9 cellular contexts compared by ENCODE assay signal in the genomic region with DNA sequence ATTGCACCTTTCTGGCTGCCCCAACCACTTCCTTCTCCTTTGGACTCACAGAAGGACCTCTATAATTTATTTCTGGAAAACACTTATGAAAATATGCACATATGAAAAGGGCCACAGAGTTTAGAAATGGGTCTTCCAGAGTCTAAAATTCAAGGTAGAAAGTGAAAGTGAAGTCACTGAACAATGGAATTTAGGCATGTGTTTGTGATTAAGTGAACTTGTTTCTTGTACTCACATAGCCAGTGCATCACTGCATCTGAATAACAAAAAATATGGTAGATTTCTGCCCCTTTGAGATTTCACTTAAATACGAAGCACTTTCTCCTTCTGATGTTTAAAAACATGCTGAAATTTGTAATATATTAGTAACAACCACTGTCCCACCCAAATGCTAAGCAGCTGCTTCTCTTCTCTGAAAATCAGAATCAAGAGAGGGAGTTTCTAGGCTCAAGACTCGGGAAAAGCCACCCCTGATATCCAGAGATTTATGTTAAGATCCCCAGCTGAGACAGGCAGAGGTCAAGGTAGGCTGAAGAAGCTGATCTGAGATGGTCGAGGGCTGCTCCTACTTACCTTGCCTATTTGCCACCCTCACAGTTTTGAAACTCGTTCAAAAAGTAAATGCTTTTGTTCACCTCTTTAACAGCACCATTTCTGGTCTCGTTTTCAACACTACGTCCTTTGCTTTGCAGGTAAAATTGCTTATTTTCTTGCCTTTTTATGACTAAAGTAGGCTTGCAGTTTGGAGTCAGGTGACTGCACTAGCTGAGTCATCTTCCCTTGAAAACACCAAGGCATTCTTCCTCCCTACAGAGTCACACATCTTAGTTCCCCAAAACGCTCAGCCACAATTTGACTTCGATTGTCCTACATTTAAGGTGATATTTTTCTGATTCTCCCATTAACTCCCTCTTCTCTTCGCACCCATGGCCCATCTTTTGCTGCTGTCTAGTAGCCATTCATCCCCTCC. TPM values are rescaled to one million over a fixed set of nuclear protein-coding genes. Genes with fewer than 3 reads are reported as not detected.
DNase-seq lines count a peak whose midpoint lies in the region; ATAC-seq, FAIRE-seq and TF ChIP-seq lines count a peak whose summit lies in the region.
"Had no signal": no experiment of that assay in that cellular context is flagged by ENCODE, and none has a peak within 500 bp of the region (broad histone marks: within the 10 kb centered on the region; RNA-seq: fewer than 3 reads in every experiment).

A gene (minus strand): TSS at position 694 of the 970 bp plus-strand sequence. CDS start 17,338 bp downstream, outside the sequence.

- H3K9me3 Mint-ChIP-seq in CD14-positive monocyte, result no peaks in the 10 kb centered on the region

- no peaks in the 10 kb centered on the region for H3K9me3 ChIP-seq in GM23248 (ENCODE audit: low read depth)
- H3K9me3 ChIP-seq in PC-3 (ENCODE audit: low read length), result 0 out of 2 replicates have a peak, but pooled peaks cover 6% of the 10 kb centered on the region
- H3K9me3 ChIP-seq in gastroesophageal sphincter, result no peaks in the 10 kb centered on the region
- no peaks in the 10 kb centered on the region for H3K9me3 ChIP-seq in small intestine (ENCODE audit: control insufficient read depth, low read depth)
- no peaks in the 10 kb centered on the region for H3K9me3 ChIP-seq in uterus

- 25% methylated on average over 9 of the region's 9 CpGs for WGBS in GM23248 (ENCODE audit: low coverage in 1 of 2, low lambda C conversion rate in 2 of 2, missing lambda C conversion rate in 2 of 2), 2 experiments
- WGBS in gastroesophageal sphincter (ENCODE audit: low coverage in 1 of 2), 2 donors, result 34 to 42% methylated on average over 9 of the region's 9 CpGs
- WGBS in small intestine, 3 donors, result 39 to 42% (median 40%) methylated on average over 9 of the region's 9 CpGs

- no peaks in the 10 kb centered on the region for H3F3A ChIP-seq in GM23248 (ENCODE audit: insufficient read depth)
- no peaks in the 10 kb centered on the region for H3F3A ChIP-seq in PC-3 (ENCODE audit: low read length, unreplicated experiment)

- peak within 1 kb of the TSS; percentile 72 for H3K4me2 ChIP-seq in GM23248 (ENCODE audit: unreplicated experiment)
- peak within 1 kb of the TSS; percentile 39; the same call in 1 of the 2 replicates for H3K4me2 ChIP-seq in PC-3 (ENCODE audit: low read length)

- TF ChIP-seq CTCF in CD14-positive monocyte (IDR thresholded peaks at IDR 0.05) (no peak), PC-3 (conservative IDR thresholded peaks at IDR 0.05; ENCODE audit: low read depth, low read length) (no peak), gastroesophageal sphincter (IDR thresholded peaks at IDR 0.05) (no peak), uterus (IDR thresholded peaks at IDR 0.05) (no peak)

- intact Hi-C loops in CD14-positive monocyte (cut with micrococcal nuclease), result loop anchor here in 1 of 2 donors (5.0 to 10.0 kb wide), 2 partner anchors 103 to 330 kb away; a partner anchor contains a TSS
- intact Hi-C loops in PC-3 (cut with micrococcal nuclease), result no loop called here
- intact Hi-C loops in uterus (cut with DNase I; ENCODE audit: low total_unique reads), result no loop called here

- H2AFZ ChIP-seq in GM23248 (peak within 1 kb of the TSS; percentile 57), PC-3 (ENCODE audit: low read length) (no peak within 1 kb of the TSS)

- H3K4me1 Mint-ChIP-seq in CD14-positive monocyte, result peaks cover 26% of the 10 kb centered on the region

- in situ Hi-C loops in GM23248 (cut with MboI), result no loop called here

- H3K27ac Mint-ChIP-seq in CD14-positive monocyte, result peak within 1 kb of the TSS; percentile 88 to 93 (median 92)

- H3K27ac ChIP-seq in GM23248, result no peak within 1 kb of the TSS
- no peak within 1 kb of the TSS for H3K27ac ChIP-seq in PC-3 (ENCODE audit: low read length)
- peak within 1 kb of the TSS in 1 of 4 donors; percentile 9 for H3K27ac ChIP-seq in gastroesophageal sphincter
- H3K27ac ChIP-seq in small intestine (ENCODE audit: low read depth in 1 of 2, low read length in 1 of 2), result no peak within 1 kb of the TSS
- H3K27ac ChIP-seq in uterus, result no peak within 1 kb of the TSS

- CTCF ChIA-PET in PC-3 (lab: Charles Lee), result no interaction called here

- DNase-seq in CD14-positive monocyte (ENCODE audit: low spot score) (peak; percentile 81), GM23248 (peak; percentile 77), PC-3 (peak; percentile 1), C1 segment of cervical spinal cord (lab: John Stamatoyannopoulos, UW) (no peak), small intestine (no peak), NCI-H748 treated with DMSO at 0.1 percent for 48 hours (lab: John Stamatoyannopoulos, UW) (no peak), uterus (no peak)
- DNase-seq: hippocampal formation had no signal

- H3K4me3 Mint-ChIP-seq in CD14-positive monocyte, result peak within 1 kb of the TSS; percentile 65 to 88

- TF ChIP-seq EP300 in gastroesophageal sphincter (IDR thresholded peaks at IDR 0.05), result no peak

- POLR2A ChIA-PET in PC-3 (lab: Charles Lee; ENCODE audit: unreplicated experiment), result no interaction called here

- H3K27me3 ChIP-seq in GM23248 (replicated peaks; ENCODE audit: insufficient read depth), result no peaks in the 10 kb centered on the region
- H3K27me3 ChIP-seq in PC-3 (ENCODE audit: low read length), result no peaks in the 10 kb centered on the region
- H3K27me3 ChIP-seq in gastroesophageal sphincter, result no peaks in the 10 kb centered on the region
- H3K27me3 ChIP-seq in small intestine (ENCODE audit: control insufficient read depth in 2 of 2, insufficient read depth in 2 of 2, low read length in 2 of 2), result no peaks in the 10 kb centered on the region
- H3K27me3 ChIP-seq in uterus, result no peaks in the 10 kb centered on the region

- H3K27me3 Mint-ChIP-seq in CD14-positive monocyte (ENCODE audit: low read depth in 3 of 3), result peaks cover 0 to 3% (median 0%) of the 10 kb centered on the region in 3 donors

- H3K4me3 ChIP-seq in GM23248 (peak within 1 kb of the TSS; percentile 58), PC-3 (ENCODE audit: low read length) (peak within 1 kb of the TSS; percentile 24; the same call in 1 of the 2 replicates), gastroesophageal sphincter (no peak within 1 kb of the TSS), small intestine (ENCODE audit: low read depth in 1 of 2, low read length in 2 of 2) (no peak within 1 kb of the TSS), uterus (no peak within 1 kb of the TSS)

- FAIRE-seq in small intestine (lab: Jason Lieb, UNC), result no peak

- peaks cover 23% of the 10 kb centered on the region for H3K4me1 ChIP-seq in GM23248 (ENCODE audit: insufficient read depth)
- no peaks in the 10 kb centered on the region for H3K4me1 ChIP-seq in PC-3 (ENCODE audit: insufficient read depth, low read length)
- no peaks in the 10 kb centered on the region for H3K4me1 ChIP-seq in gastroesophageal sphincter
- no peaks in the 10 kb centered on the region for H3K4me1 ChIP-seq in small intestine (ENCODE audit: control insufficient read depth in 2 of 2, insufficient read depth in 1 of 2, low read depth in 1 of 2, low read length in 1 of 2)
- no peaks in the 10 kb centered on the region for H3K4me1 ChIP-seq in uterus

- no peaks in the 10 kb centered on the region for H3K79me2 ChIP-seq in GM23248 (ENCODE audit: insufficient read depth)
- no peaks in the 10 kb centered on the region for H3K79me2 ChIP-seq in PC-3 (ENCODE audit: low read length)

- no peak for TF ChIP-seq POLR2A in gastroesophageal sphincter (IDR thresholded peaks at IDR 0.05)
- no peak for TF ChIP-seq POLR2A in uterus (IDR thresholded peaks at IDR 0.05)

- no peaks in the 10 kb centered on the region for H4K20me1 ChIP-seq in GM23248 (ENCODE audit: insufficient read depth)
- H4K20me1 ChIP-seq in PC-3 (ENCODE audit: low read length), result no peaks in the 10 kb centered on the region

- no peak for ATAC-seq in PC-3
- ATAC-seq in gastroesophageal sphincter, result peak; percentile 16

- no peaks in the 10 kb centered on the region for H3K36me3 Mint-ChIP-seq in CD14-positive monocyte

- H3K9ac ChIP-seq in GM23248 (no peak within 1 kb of the TSS), PC-3 (ENCODE audit: low read length) (no peak within 1 kb of the TSS)

- no TSS peak for BruUV-seq in PC-3 (replicated peaks; lab: Mats Ljungman, UMichigan)

- H3K9me2 ChIP-seq in GM23248 (ENCODE audit: insufficient read depth), result no peaks in the 10 kb centered on the region
- H3K9me2 ChIP-seq in PC-3 (replicated peaks; ENCODE audit: low read length), result no peaks in the 10 kb centered on the region

- H3K36me3 ChIP-seq in GM23248 (ENCODE audit: low read depth) (no peaks in the 10 kb centered on the region), PC-3 (ENCODE audit: low read depth, low read length) (no peaks in the 10 kb centered on the region), gastroesophageal sphincter (no peaks in the 10 kb centered on the region), small intestine (ENCODE audit: control insufficient read depth in 2 of 2, insufficient read depth in 2 of 2, low read length in 2 of 2) (no peaks in the 10 kb centered on the region), uterus (no peaks in the 10 kb centered on the region)

RNA-seq across cellular contexts. Expression of the gene that starts here (rescaled TPM):
- not detected for polyA plus RNA-seq in CD14-positive monocyte
- not detected in 2 replicates for total RNA-seq in GM23248 (2014; rRNA removed; shearing (Covaris generic))
- polyA plus RNA-seq in GM23248 (2016; fragmentation: Nextera tagmentation; extraction: Ambion mirVana), result not detected in 2 replicates
- not detected in 2 replicates for total RNA-seq in PC-3 (2014; rRNA removed)
- not detected for total RNA-seq in gastroesophageal sphincter
- polyA plus RNA-seq in small intestine, result not detected
- not detected for total RNA-seq in uterus

Comparison
In these comparisons a context has a peak if more than half of its experiments do, and no peak if none do; other contexts are left out.
1. Peak in DNase-seq in CD14-positive monocyte; RNA of the gene not detected or under 1 TPM.
2. Peak in DNase-seq, H3K4me3 ChIP-seq and H3K4me2 ChIP-seq in GM23248; RNA of the gene not detected or under 1 TPM.
3. Peak in DNase-seq, H3K4me3 ChIP-seq and H3K4me2 ChIP-seq in PC-3; RNA of the gene not detected or under 1 TPM.
4. Peak in ATAC-seq in gastroesophageal sphincter; RNA of the gene not detected or under 1 TPM.